Comparison of ENCODE assay signal across 1 cellular context in the genomic region with DNA sequence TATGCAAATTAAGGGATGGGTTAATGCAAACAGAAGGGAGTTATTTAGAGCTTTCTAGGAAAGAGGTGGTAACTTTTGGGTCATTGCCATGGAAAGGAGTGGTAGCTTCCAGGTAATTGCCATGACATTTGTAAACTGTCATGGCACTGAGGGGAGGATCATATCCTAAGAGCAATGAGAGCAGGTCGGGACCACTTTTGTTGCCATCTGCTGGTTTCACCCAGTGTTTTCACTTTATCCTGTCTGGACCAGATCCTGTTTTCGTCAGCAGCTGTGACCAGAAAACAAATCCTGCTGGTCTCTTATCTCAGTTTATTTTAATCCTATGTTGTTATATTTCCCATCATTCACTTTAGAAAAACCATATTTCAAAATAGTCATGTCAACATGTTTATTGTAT.
TF ChIP-seq lines count a peak whose summit lies in the region.

No MANE protein-coding gene starts in this region.

TF ChIP-seq in HepG2, 621 proteins besides CTCF, POLR2A, EP300 and RAD21 (continued from another document):
- TF ChIP-seq, protein P1, sequence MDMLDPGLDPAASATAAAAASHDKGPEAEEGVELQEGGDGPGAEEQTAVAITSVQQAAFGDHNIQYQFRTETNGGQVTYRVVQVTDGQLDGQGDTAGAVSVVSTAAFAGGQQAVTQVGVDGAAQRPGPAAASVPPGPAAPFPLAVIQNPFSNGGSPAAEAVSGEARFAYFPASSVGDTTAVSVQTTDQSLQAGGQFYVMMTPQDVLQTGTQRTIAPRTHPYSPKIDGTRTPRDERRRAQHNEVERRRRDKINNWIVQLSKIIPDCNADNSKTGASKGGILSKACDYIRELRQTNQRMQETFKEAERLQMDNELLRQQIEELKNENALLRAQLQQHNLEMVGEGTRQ (IDR thresholded peaks at IDR 0.05; ENCODE audit: low read depth, low read length) = no peak
- TF ChIP-seq, protein P1 (CRISPR knock-in tag; IDR thresholded peaks at IDR 0.05; ENCODE audit: borderline replicate concordance) = no peak
- TF ChIP-seq JUND (CRISPR knock-in tag; IDR thresholded peaks at IDR 0.05) (no peak), ZNF20 (CRISPR knock-in tag; IDR thresholded peaks at IDR 0.05) (no peak), BATF2 (CRISPR knock-in tag; IDR thresholded peaks at IDR 0.05) (no peak), ZNF7 (CRISPR knock-in tag; IDR thresholded peaks at IDR 0.05) (no peak)
